In genomic region chr11:16363709-16364108, GRCh38 we compare ENCODE assay signal across 23 cellular contexts. TPM values are rescaled to one million over a fixed set of nuclear protein-coding genes. Genes with fewer than 3 reads are reported as not detected.
"Had no signal": no experiment of that assay in that cellular context is flagged by ENCODE, and none has a peak within 500 bp of the region (broad histone marks: within the 10 kb centered on the region; RNA-seq: fewer than 3 reads in every experiment).

No MANE protein-coding gene starts in this region.

- H3K4me1 ChIP-seq: colonic mucosa, foreskin keratinocyte, gastroesophageal sphincter, lower lobe of right lung had no signal

- DNase-seq: colonic mucosa; cortex of kidney; effector CD8-positive, alpha-beta T cell; effector memory CD8-positive, alpha-beta T cell; endodermal cell; foreskin keratinocyte; heart left ventricle; hippocampal formation; islet precursor cell; kidney; kidney glomerular epithelial cell; left colon; left ventricle myocardium inferior; lower lobe of right lung; mesenchymal stem cell; midbrain; naive thymus-derived CD4-positive, alpha-beta T cell had no signal

- FAIRE-seq: endometrium, frontal cortex, kidney had no signal

- ATAC-seq: effector memory CD8-positive, alpha-beta T cell; foreskin keratinocyte; gastroesophageal sphincter; heart left ventricle; left colon; left lobe of liver; lower lobe of right lung; naive thymus-derived CD4-positive, alpha-beta T cell had no signal

- H3K36me3 ChIP-seq: colonic mucosa, esophagus muscularis mucosa, gastroesophageal sphincter, heart left ventricle, left ventricle myocardium inferior, lower lobe of right lung had no signal

- H3K4me3 ChIP-seq: colonic mucosa, esophagus muscularis mucosa, gastroesophageal sphincter, heart left ventricle, left ventricle myocardium inferior, lower lobe of right lung had no signal

- H3K9me3 ChIP-seq: colonic mucosa, esophagus muscularis mucosa, gastroesophageal sphincter, heart left ventricle, left ventricle myocardium inferior, lower lobe of right lung had no signal

- H3K27ac ChIP-seq: colonic mucosa, epithelial cell of prostate, esophagus muscularis mucosa, foreskin keratinocyte, gastroesophageal sphincter, heart left ventricle, left ventricle myocardium inferior, lower lobe of right lung had no signal

- H3K27me3 ChIP-seq: colonic mucosa, esophagus muscularis mucosa, foreskin keratinocyte, gastroesophageal sphincter, heart left ventricle had no signal

RNA-seq across cellular contexts. Expression of gene SOX6, which starts 7.4 kb away (rescaled TPM):
- polyA plus RNA-seq: naive thymus-derived CD4-positive, alpha-beta T cell had no signal
